In genomic region chr12:113056381-113056630, GRCh38 we compare ENCODE assay signal across 9 cellular contexts. TPM values are rescaled to one million over a fixed set of nuclear protein-coding genes. Genes with fewer than 3 reads are reported as not detected.
DNase-seq lines count a peak whose midpoint lies in the region; ATAC-seq and TF ChIP-seq lines count a peak whose summit lies in the region.
"Had no signal": no experiment of that assay in that cellular context is flagged by ENCODE, and none has a peak within 500 bp of the region (broad histone marks: within the 10 kb centered on the region; RNA-seq: fewer than 3 reads in every experiment).

No MANE protein-coding gene starts in this region.

- no peaks in the 10 kb centered on the region for H3K4me1 Mint-ChIP-seq in nephron

- H3K9me3 Mint-ChIP-seq in nephron: peaks cover 3% of the 10 kb centered on the region
- H3K9me3 Mint-ChIP-seq: dendritic cell treated with granulocyte-macrophage colony-stimulating factor and Interleukin-4, amounts not matched to agents 40 ng/mL and 50 ng/mL, for 4 days had no signal

- H3K4me3 Mint-ChIP-seq in nephron: peak overlapping the region; percentile 68 to 72 (median 71)
- H3K4me3 Mint-ChIP-seq: dendritic cell treated with granulocyte-macrophage colony-stimulating factor and Interleukin-4, amounts not matched to agents 40 ng/mL and 50 ng/mL, for 4 days had no signal

- intact Hi-C loops in colonic mucosa (cut with DNase I): no loop called here

- H3K27me3 ChIP-seq in ACC112 (ENCODE audit: insufficient read depth, low read length) (peaks cover 88% of the 10 kb centered on the region), HUES6 (ENCODE audit: control insufficient read depth, insufficient read depth, low read length) (peaks cover 78% of the 10 kb centered on the region), colonic mucosa (peaks cover 25% of the 10 kb centered on the region)

- H3K36me3 Mint-ChIP-seq in nephron (ENCODE audit: low read depth): no peaks in the 10 kb centered on the region

- no peaks in the 10 kb centered on the region for H3K36me3 ChIP-seq in ACC112 (ENCODE audit: insufficient read depth, low read length)
- no peaks in the 10 kb centered on the region for H3K36me3 ChIP-seq in HUES6 (ENCODE audit: control insufficient read depth, insufficient read depth, low read length)
- no peaks in the 10 kb centered on the region for H3K36me3 ChIP-seq in colonic mucosa

- H3K4me1 ChIP-seq in ACC112 (ENCODE audit: control insufficient read depth, insufficient read depth, low read length, unreplicated experiment) (peaks cover 5% of the 10 kb centered on the region), HUES6 (ENCODE audit: control insufficient read depth, insufficient read depth, low read length) (peaks cover 3% of the 10 kb centered on the region; the same call in 1 of the 2 replicates), colonic mucosa (no peaks in the 10 kb centered on the region)

- H3K9ac ChIP-seq in HUES6 (ENCODE audit: low read length) (no peak overlapping the region), colonic mucosa (ENCODE audit: low read depth in 2 of 2, low read length in 2 of 2) (no peak overlapping the region)

- H3K79me2 ChIP-seq in ACC112 (ENCODE audit: control insufficient read depth, insufficient read depth, low read length, unreplicated experiment): no peaks in the 10 kb centered on the region

- H3K4me3 ChIP-seq in ACC112 (ENCODE audit: low read depth, low read length) (peak overlapping the region; percentile 68), HUES6 (ENCODE audit: low read depth, low read length) (peak overlapping the region; percentile 63), colonic mucosa (peak overlapping the region; percentile 41)

- ATAC-seq in HG03159 (IDR thresholded peaks at IDR 0.05; ENCODE audit: unreplicated experiment) (no peak), GM21367 (IDR thresholded peaks at IDR 0.05; ENCODE audit: unreplicated experiment) (no peak)

- H2AFZ ChIP-seq in ACC112 (ENCODE audit: low read length, unreplicated experiment): no peak overlapping the region

- H3K27me3 Mint-ChIP-seq in nephron (ENCODE audit: low read depth): peaks cover 46% of the 10 kb centered on the region

- H3K27ac ChIP-seq in ACC112 (ENCODE audit: low read depth, low read length) (no peak overlapping the region), HUES6 (ENCODE audit: low read depth, low read length) (no peak overlapping the region), colonic mucosa (no peak overlapping the region)

- no peak overlapping the region for H3K27ac Mint-ChIP-seq in nephron
- H3K27ac Mint-ChIP-seq: dendritic cell treated with granulocyte-macrophage colony-stimulating factor and Interleukin-4, amounts not matched to agents 40 ng/mL and 50 ng/mL, for 4 days had no signal

- no peaks in the 10 kb centered on the region for H3K9me3 ChIP-seq in HUES6 (ENCODE audit: control insufficient read depth, insufficient read depth, low read depth, low read length)
- no peaks in the 10 kb centered on the region for H3K9me3 ChIP-seq in colonic mucosa

- no peak for DNase-seq in colonic mucosa
- DNase-seq in hippocampal formation (lab: John Stamatoyannopoulos, UW): no peak
- DNase-seq in epidermal melanocyte (ENCODE audit: insufficient read length, low spot score): no peak

- no peak for TF ChIP-seq CTCF in colonic mucosa (IDR thresholded peaks at IDR 0.05)
- TF ChIP-seq CTCF in nephron (IDR thresholded peaks at IDR 0.05; ENCODE audit: unreplicated experiment in 3 of 3): no peak

RNA-seq across cellular contexts. Expression of gene DTX1, which starts 0.2 kb away (rescaled TPM):
- 1 to 10 TPM in 1 of 2 donors, under 1 TPM in 1; 0.82 to 1.3 TPM for total RNA-seq in colonic mucosa
